ENCODE assay signal across 1 cellular context in genomic region chr9:134681061-134681661, GRCh38.
TF ChIP-seq lines count a peak whose summit lies in the region.

No MANE protein-coding gene starts in this region.

TF ChIP-seq in IMR-90, 13 proteins besides CTCF, POLR2A, EP300 and RAD21 (continued from another document):
- TF ChIP-seq MXI1 (IDR thresholded peaks at IDR 0.05; ENCODE audit: borderline replicate concordance, low read depth, low read length) (no peak), MAFK (IDR thresholded peaks at IDR 0.05; ENCODE audit: low read depth, low read length) (no peak), MAZ (IDR thresholded peaks at IDR 0.05; ENCODE audit: borderline replicate concordance, low read depth, low read length) (no peak), ELK1 (IDR thresholded peaks at IDR 0.05; ENCODE audit: borderline replicate concordance, low read depth, low read length) (no peak)
